In the genomic region with DNA sequence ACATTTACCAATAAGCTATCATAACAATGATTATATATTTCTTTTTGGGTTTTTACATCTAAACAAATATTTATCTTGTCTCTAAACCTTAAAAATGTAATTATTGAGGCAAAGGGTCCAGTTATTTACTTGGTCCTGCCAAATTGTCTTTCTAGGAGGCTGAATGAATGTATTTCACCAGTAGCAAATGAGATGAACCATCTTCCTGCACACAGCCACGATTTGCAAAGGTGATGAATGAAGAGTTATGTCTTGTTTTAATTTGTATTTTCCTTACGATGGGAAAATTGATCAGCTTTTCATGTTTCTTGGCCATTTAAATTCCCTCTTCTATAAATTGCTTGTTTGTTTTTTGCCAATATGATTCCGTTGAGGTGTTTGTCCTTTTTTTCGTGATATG, we compare ENCODE assay signal across 9 cellular contexts. TPM values are rescaled to one million over a fixed set of nuclear protein-coding genes. Genes with fewer than 3 reads are reported as not detected.
DNase-seq lines count a peak whose midpoint lies in the region; ATAC-seq and TF ChIP-seq lines count a peak whose summit lies in the region.
"Had no signal": no experiment of that assay in that cellular context is flagged by ENCODE, and none has a peak within 500 bp of the region (broad histone marks: within the 10 kb centered on the region; RNA-seq: fewer than 3 reads in every experiment).

No MANE protein-coding gene starts in this region.

- peak overlapping the region; percentile 85 for H3K4me2 ChIP-seq in hepatocyte

- H3K27me3 Mint-ChIP-seq in T-helper 2 cell treated with Interferon-gamma antibody and Interleukin-4, amounts not matched to agents 5 μg/mL and 100 μg/mL, for 36 hours (ENCODE audit: low read depth), result no peaks in the 10 kb centered on the region
- no peaks in the 10 kb centered on the region for H3K27me3 Mint-ChIP-seq in activated CD8-positive, alpha-beta T cell treated with anti-CD3 and anti-CD28 coated beads for 36 hours

- peaks cover 49% of the 10 kb centered on the region for H3K36me3 Mint-ChIP-seq in T-helper 2 cell treated with Interferon-gamma antibody and Interleukin-4, amounts not matched to agents 5 μg/mL and 100 μg/mL, for 36 hours (ENCODE audit: low read depth)
- peaks cover 35% of the 10 kb centered on the region for H3K36me3 Mint-ChIP-seq in activated CD8-positive, alpha-beta T cell treated with anti-CD3 and anti-CD28 coated beads for 36 hours (ENCODE audit: low read depth)

- no peaks in the 10 kb centered on the region for H4K20me1 ChIP-seq in hepatocyte (ENCODE audit: insufficient read depth, poor library complexity, severe bottlenecking)

- H3K9me3 ChIP-seq in hepatocyte (ENCODE audit: low read depth) (no peaks in the 10 kb centered on the region), stomach smooth muscle (ENCODE audit: control insufficient read depth in 2 of 2, low read length in 2 of 2) (no peaks in the 10 kb centered on the region)

- no peaks in the 10 kb centered on the region for H3K36me3 ChIP-seq in hepatocyte (replicated peaks; ENCODE audit: insufficient read depth, low read depth)
- peaks cover 0 to under 1% of the 10 kb centered on the region in 2 donors for H3K36me3 ChIP-seq in stomach smooth muscle (ENCODE audit: control insufficient read depth in 2 of 2, insufficient read depth in 2 of 2, low read length in 2 of 2)

- no peaks in the 10 kb centered on the region for H3K9me3 Mint-ChIP-seq in T-helper 2 cell treated with Interferon-gamma antibody and Interleukin-4, amounts not matched to agents 5 μg/mL and 100 μg/mL, for 36 hours
- no peaks in the 10 kb centered on the region for H3K9me3 Mint-ChIP-seq in activated CD8-positive, alpha-beta T cell treated with anti-CD3 and anti-CD28 coated beads for 36 hours

- H2AFZ ChIP-seq in hepatocyte, result no peak overlapping the region

- TF ChIP-seq CTCF in activated CD8-positive, alpha-beta T cell treated with anti-CD3 and anti-CD28 coated beads for 36 hours (IDR thresholded peaks at IDR 0.05), result no peak
- TF ChIP-seq CTCF in hepatocyte (IDR thresholded peaks at IDR 0.05; ENCODE audit: poor library complexity), result no peak

- H3K9ac ChIP-seq in stomach smooth muscle (ENCODE audit: low read length in 2 of 2), result no peak overlapping the region

- intact Hi-C loops in activated CD8-positive, alpha-beta T cell treated with anti-CD3 and anti-CD28 coated beads for 36 hours (cut with micrococcal nuclease), result loop anchor here (10.0 kb wide), 1 partner anchor 93 kb away; a partner anchor contains a TSS

- no peaks in the 10 kb centered on the region for H3K27me3 ChIP-seq in hepatocyte
- H3K27me3 ChIP-seq in stomach smooth muscle (ENCODE audit: control insufficient read depth in 1 of 2, insufficient read depth in 2 of 2, low read length in 2 of 2), result no peaks in the 10 kb centered on the region

- H3K4me1 ChIP-seq in hepatocyte (ENCODE audit: insufficient read depth) (peaks cover 4% of the 10 kb centered on the region), stomach smooth muscle (ENCODE audit: control insufficient read depth, insufficient read depth, low read length) (peaks cover 17% of the 10 kb centered on the region)

- H3K27ac ChIP-seq in hepatocyte (no peak overlapping the region), stomach smooth muscle (ENCODE audit: low read length) (no peak overlapping the region)

- ATAC-seq in activated CD8-positive, alpha-beta T cell treated with anti-CD3 and anti-CD28 coated beads for 36 hours, result no peak
- no peak for ATAC-seq in GM21737 (IDR thresholded peaks at IDR 0.05; ENCODE audit: unreplicated experiment)

- H3K4me1 Mint-ChIP-seq in T-helper 2 cell treated with Interferon-gamma antibody and Interleukin-4, amounts not matched to agents 5 μg/mL and 100 μg/mL, for 36 hours (ENCODE audit: low read depth), result peaks cover 69% of the 10 kb centered on the region
- H3K4me1 Mint-ChIP-seq in activated CD8-positive, alpha-beta T cell treated with anti-CD3 and anti-CD28 coated beads for 36 hours (ENCODE audit: low read depth), result peaks cover 64% of the 10 kb centered on the region

- H3K27ac Mint-ChIP-seq in T-helper 2 cell treated with Interferon-gamma antibody and Interleukin-4, amounts not matched to agents 5 μg/mL and 100 μg/mL, for 36 hours, result peak overlapping the region; percentile 82
- peak overlapping the region; percentile 88 for H3K27ac Mint-ChIP-seq in activated CD8-positive, alpha-beta T cell treated with anti-CD3 and anti-CD28 coated beads for 36 hours

- H3K9me2 ChIP-seq in hepatocyte (replicated peaks; ENCODE audit: insufficient read depth), result no peaks in the 10 kb centered on the region

- POLR2A ChIA-PET in activated CD8-positive, alpha-beta T cell treated with anti-CD3 and anti-CD28 coated beads for 36 hours (lab: Charles Lee), result interaction anchor here (1.1 to 3.2 kb wide), 2 partner anchors 13 to 18 kb away, joined by 4 to 13 read pairs; no protein-coding TSS in a partner anchor
- POLR2A ChIA-PET in HEK293T (lab: Yijun Ruan, JAX), result no interaction called here

- H3K4me3 ChIP-seq in hepatocyte, result peak overlapping the region; percentile 3
- peak overlapping the region; percentile 18 to 77 for H3K4me3 ChIP-seq in stomach smooth muscle (ENCODE audit: low read length in 2 of 2)

- 93% methylated on average over 4 of the region's 4 CpGs for WGBS in hepatocyte (ENCODE audit: low lambda C conversion rate, missing lambda C conversion rate)

- CTCF ChIA-PET in activated CD8-positive, alpha-beta T cell treated with anti-CD3 and anti-CD28 coated beads for 36 hours (lab: Charles Lee), result interaction anchor here (0.8 to 1.0 kb wide), 2 partner anchors 10 to 12 kb away, joined by 3 to 5 read pairs; no protein-coding TSS in a partner anchor
- CTCF ChIA-PET in HEK293T (lab: Yijun Ruan, JAX), result no interaction called here

- no peak for DNase-seq in T-helper 2 cell treated with Interferon-gamma antibody and Interleukin-4, amounts not matched to agents 5 μg/mL and 100 μg/mL, for 36 hours (ENCODE audit: low spot score)
- DNase-seq in T-helper 2 cell (no peak), hepatocyte (ENCODE audit: low spot score) (no peak), HEK293T (ENCODE audit: extremely low spot score) (no peak), NCI-H748 (lab: John Stamatoyannopoulos, UW; ENCODE audit: unreplicated experiment) (no peak)
- DNase-seq in activated CD8-positive, alpha-beta T cell treated with anti-CD3 and anti-CD28 coated beads for 36 hours, result no peak
- DNase-seq: stimulated activated CD4-positive, alpha-beta T cell treated with anti-CD3 and anti-CD28 coated beads, Interleukin-4, amount 100 ng/mL, for 24 hours had no signal

- H3K4me3 Mint-ChIP-seq in T-helper 2 cell treated with Interferon-gamma antibody and Interleukin-4, amounts not matched to agents 5 μg/mL and 100 μg/mL, for 36 hours, result peak overlapping the region; percentile 98
- peak overlapping the region; percentile 87 for H3K4me3 Mint-ChIP-seq in activated CD8-positive, alpha-beta T cell treated with anti-CD3 and anti-CD28 coated beads for 36 hours

- peaks cover 34% of the 10 kb centered on the region for H3K79me2 ChIP-seq in hepatocyte

TF ChIP-seq in HEK293T, 16 proteins besides CTCF, POLR2A, EP300 and RAD21:
- TF ChIP-seq ELF4 (IDR thresholded peaks at IDR 0.05) (no peak), L3MBTL2 (conservative IDR thresholded peaks at IDR 0.05) (no peak), BHLHE40 (IDR thresholded peaks at IDR 0.05; ENCODE audit: borderline replicate concordance) (no peak), NFRKB (IDR thresholded peaks at IDR 0.05) (no peak), LEF1 (IDR thresholded peaks at IDR 0.05; ENCODE audit: borderline replicate concordance) (no peak), ZNF384 (IDR thresholded peaks at IDR 0.05) (no peak), FOXA1 (IDR thresholded peaks at IDR 0.05) (no peak), FOXK2 (IDR thresholded peaks at IDR 0.05) (no peak), ARNT (IDR thresholded peaks at IDR 0.05) (no peak), CTBP1 (IDR thresholded peaks at IDR 0.05; ENCODE audit: borderline replicate concordance) (no peak)
- TF ChIP-seq, protein P1, sequence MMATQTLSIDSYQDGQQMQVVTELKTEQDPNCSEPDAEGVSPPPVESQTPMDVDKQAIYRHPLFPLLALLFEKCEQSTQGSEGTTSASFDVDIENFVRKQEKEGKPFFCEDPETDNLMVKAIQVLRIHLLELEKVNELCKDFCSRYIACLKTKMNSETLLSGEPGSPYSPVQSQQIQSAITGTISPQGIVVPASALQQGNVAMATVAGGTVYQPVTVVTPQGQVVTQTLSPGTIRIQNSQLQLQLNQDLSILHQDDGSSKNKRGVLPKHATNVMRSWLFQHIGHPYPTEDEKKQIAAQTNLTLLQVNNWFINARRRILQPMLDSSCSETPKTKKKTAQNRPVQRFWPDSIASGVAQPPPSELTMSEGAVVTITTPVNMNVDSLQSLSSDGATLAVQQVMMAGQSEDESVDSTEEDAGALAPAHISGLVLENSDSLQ (IDR thresholded peaks at IDR 0.05), result no peak

RNA-seq across cellular contexts. Expression of a gene that starts 1.4 kb away (rescaled TPM):
- 100 to 1,000 TPM; 108 TPM for total RNA-seq in activated CD8-positive, alpha-beta T cell treated with anti-CD3 and anti-CD28 coated beads for 36 hours
- total RNA-seq in hepatocyte, result 41.5 and 42.2 TPM in 2 replicates
- 30.5 and 39.9 TPM in 2 replicates for polyA plus RNA-seq in hepatocyte
